ENCODE assay signal across 9 cellular contexts in genomic region chr22:23974343-23974742, GRCh38. TPM values are rescaled to one million over a fixed set of nuclear protein-coding genes. Genes with fewer than 3 reads are reported as not detected.
DNase-seq lines count a peak whose midpoint lies in the region; ATAC-seq, FAIRE-seq and TF ChIP-seq lines count a peak whose summit lies in the region.
"Not testable (repeated sequence)": the region's sequence is repeated elsewhere in the genome, so short reads cannot be mapped to it uniquely, and the experiment has no call there.
"Had no signal": no experiment of that assay in that cellular context is flagged by ENCODE, and none has a peak within 500 bp of the region (broad histone marks: within the 10 kb centered on the region; RNA-seq: fewer than 3 reads in every experiment).

Gene DDT, minus strand, starts transcription at chr22:23974441. Its CDS starts 27 bp downstream, at chr22:23974414.

- H3K9me3 ChIP-seq in A549; keratinocyte (ENCODE audit: control insufficient read depth, low read depth, low read length); psoas muscle: not testable (repeated sequence)

- not testable (repeated sequence) for H3K27me3 Mint-ChIP-seq in WTC11 (ENCODE audit: low read depth)

- intact Hi-C loops in psoas muscle (cut with DNase I): not testable (repeated sequence)

- not testable (repeated sequence) for H3K4me3 ChIP-seq in A549; keratinocyte (ENCODE audit: control insufficient read depth in 2 of 3, extremely low read depth in 1 of 3, insufficient read depth in 2 of 3, low read depth in 1 of 3, low read length in 3 of 3)
- peak within 1 kb of the TSS; percentile 46 for H3K4me3 ChIP-seq in psoas muscle

- peaks cover 14% of the 10 kb centered on the region in 2 experiments for H3K36me3 ChIP-seq in keratinocyte (ENCODE audit: control insufficient read depth in 2 of 2, extremely low read depth in 1 of 2, insufficient read depth in 2 of 2, low read length in 2 of 2)
- H3K36me3 ChIP-seq in psoas muscle (ENCODE audit: insufficient read depth in 1 of 2, low read depth in 1 of 2): peaks cover 0 to 27% of the 10 kb centered on the region in 2 donors

- FAIRE-seq in A549 (lab: Jason Lieb, UNC): peak; percentile 32
- peak; percentile 83 for FAIRE-seq in GM19239 (lab: Jason Lieb, UNC)
- FAIRE-seq in keratinocyte (lab: Jason Lieb, UNC): peak; percentile 95

- not testable (repeated sequence) for H3K27ac ChIP-seq in A549; keratinocyte (ENCODE audit: control insufficient read depth, insufficient read depth, low read length); psoas muscle

- peaks cover 22% of the 10 kb centered on the region for H3K36me3 Mint-ChIP-seq in WTC11

- H3K4me3 Mint-ChIP-seq in WTC11: not testable (repeated sequence)

- not testable (repeated sequence) for H3K4me1 ChIP-seq in A549; keratinocyte (ENCODE audit: control insufficient read depth, extremely low read depth, insufficient read depth, low read length); psoas muscle

- H4K20me1 ChIP-seq in keratinocyte (ENCODE audit: control insufficient read depth, extremely low read depth, insufficient read depth, low read length): not testable (repeated sequence)

- peaks cover 25% of the 10 kb centered on the region for H3K79me2 ChIP-seq in keratinocyte (ENCODE audit: control insufficient read depth, insufficient read depth, low read length)

- TF ChIP-seq CTCF in A549 (IDR thresholded peaks at IDR 0.05); WTC11 (IDR thresholded peaks at IDR 0.05); keratinocyte (optimal IDR thresholded peaks at IDR 0.05 in 1 of 3, IDR thresholded peaks at IDR 0.05 in 1 of 3, conservative IDR thresholded peaks at IDR 0.05 in 1 of 3; ENCODE audit: extremely low read depth in 1 of 3, insufficient read depth in 2 of 3, low read length in 3 of 3); psoas muscle (IDR thresholded peaks at IDR 0.05): not testable (repeated sequence)

- not testable (repeated sequence) for H3K9me3 Mint-ChIP-seq in WTC11

- no CpG with 5 or more reads among the region's 29 CpGs for WGBS in A549 (ENCODE audit: missing lambda C conversion rate)
- WGBS in psoas muscle, 3 donors: no CpG with 5 or more reads among the region's 29 CpGs

- not testable (repeated sequence) for H3K9ac ChIP-seq in keratinocyte (ENCODE audit: control insufficient read depth, extremely low read depth, insufficient read depth, low read length)

- not testable (repeated sequence) for H3K4me1 Mint-ChIP-seq in WTC11

- TF ChIP-seq POLR2A in A549 (IDR thresholded peaks at IDR 0.05; ENCODE audit: low read length): not testable (repeated sequence)

- ATAC-seq in A549 (peak; percentile 91 to 94), HG02588 (IDR thresholded peaks at IDR 0.05; ENCODE audit: unreplicated experiment) (peak; percentile 92), HG03442 (IDR thresholded peaks at IDR 0.05; ENCODE audit: unreplicated experiment) (peak; percentile 90), WTC11 (peak; percentile 88), psoas muscle (peak; percentile 95 to 97 (median 96))

- dilution Hi-C loops in keratinocyte (cut with MboI; ENCODE audit: extremely low pct_ligation_motif_present, low sequenced_read_pairs): not testable (repeated sequence)

- POLR2A ChIA-PET in A549 (lab: Yijun Ruan, JAX); WTC11 (lab: Charles Lee): not testable (repeated sequence)

- CTCF ChIA-PET in A549 (lab: Yijun Ruan, JAX); WTC11 (lab: Charles Lee): not testable (repeated sequence)

- not testable (repeated sequence) for H3K27ac Mint-ChIP-seq in WTC11

- TF ChIP-seq RAD21 in A549 (conservative IDR thresholded peaks at IDR 0.05 in 1 of 2, IDR thresholded peaks at IDR 0.05 in 1 of 2): not testable (repeated sequence)

- not testable (repeated sequence) for H3K27me3 ChIP-seq in keratinocyte (ENCODE audit: control insufficient read depth, extremely low read depth, insufficient read depth, low read length); psoas muscle (ENCODE audit: insufficient read depth in 3 of 3, low read length in 2 of 3)

- not testable (repeated sequence) for H2AFZ ChIP-seq in keratinocyte (ENCODE audit: control insufficient read depth, low read length)

- DNase-seq in A549 (ENCODE audit: low read depth in 1 of 2, low spot score in 1 of 2); GM19239 (ENCODE audit: insufficient read length, low spot score); WTC11 (ENCODE audit: low spot score); dermis blood vessel endothelial cell; keratinocyte (ENCODE audit: low read depth, low spot score); psoas muscle: not testable (repeated sequence)

- not testable (repeated sequence) for H3K9me1 ChIP-seq in keratinocyte (ENCODE audit: control insufficient read depth, extremely low read depth, insufficient read depth, low read length)

- H3K4me2 ChIP-seq in A549; keratinocyte (ENCODE audit: control insufficient read depth, extremely low read depth, insufficient read depth, low read depth, low read length): not testable (repeated sequence)

- TF ChIP-seq EP300 in A549 (IDR thresholded peaks at IDR 0.05): not testable (repeated sequence)

RNA-seq across cellular contexts. Expression of gene DDT, which starts in this region (rescaled TPM):
- 87.6 and 119 TPM in 2 replicates for polyA plus RNA-seq in A549 (2011; rRNA removed)
- polyA plus RNA-seq in A549 (2012; cell fraction: cytosol; rRNA removed): 258 and 347 TPM in 2 replicates
- polyA plus RNA-seq in A549 (2012; cell fraction: nucleus; rRNA removed): 232 and 360 TPM in 2 replicates
- 173 to 188 TPM (median 180 TPM) in 3 replicates for polyA plus RNA-seq in A549 (2017; fragmentation: RNase III; extraction: RNeasy Plus Mini Kit Qiagen cat#74134 plus additional on column Dnase treatment)
- polyA minus RNA-seq in A549 (2011; rRNA and poly(A)+ RNA removed): 17.2 and 19.7 TPM in 2 replicates
- total RNA-seq in WTC11 (2021): 194 to 238 TPM (median 205 TPM) in 3 replicates
- 114 and 121 TPM in 2 replicates for total RNA-seq in dermis blood vessel endothelial cell
- 87.8 to 151 TPM (median 118 TPM) in 3 replicates for polyA plus RNA-seq in keratinocyte
- 22.2 TPM for polyA plus RNA-seq in keratinocyte (2011; ENCODE audit: low read depth)
- polyA plus RNA-seq in keratinocyte (2011; cell fraction: cytosol; rRNA removed): 107 and 169 TPM in 2 replicates
- 74.3 and 82.9 TPM in 2 replicates for polyA plus RNA-seq in keratinocyte (2011; cell fraction: nucleus; rRNA removed)
- 74.1 and 98.8 TPM in 2 replicates for polyA plus RNA-seq in keratinocyte (2012; ENCODE audit: low replicate concordance)
- 16.8 to 19.6 TPM (median 18.8 TPM) in 3 replicates for polyA minus RNA-seq in keratinocyte
- 44.3 TPM for polyA minus RNA-seq in keratinocyte (2011; cell fraction: cytosol; rRNA and poly(A)+ RNA removed)
- 15.7 and 29.2 TPM in 2 replicates for polyA minus RNA-seq in keratinocyte (2011; cell fraction: nucleus; rRNA and poly(A)+ RNA removed)
- total RNA-seq in psoas muscle: 10 to 100 TPM; 57.3 to 85.3 (median 82.9) TPM
- polyA plus RNA-seq in psoas muscle: 100 to 1,000 TPM; 155 to 239 (median 233) TPM
- total RNA-seq: G401 had no signal
